ENCODE assay signal across 16 cellular contexts in genomic region chr19:3412066-3412465, GRCh38. TPM values are rescaled to one million over a fixed set of nuclear protein-coding genes. Genes with fewer than 3 reads are reported as not detected.
A peak's percentile ranks its signal among the peaks of the same experiment; 100 is the strongest.
DNase-seq lines count a peak whose midpoint lies in the region; ATAC-seq, FAIRE-seq and TF ChIP-seq lines count a peak whose summit lies in the region.
"Had no signal": no experiment of that assay in that cellular context is flagged by ENCODE, and none has a peak within 500 bp of the region (broad histone marks: within the 10 kb centered on the region; RNA-seq: fewer than 3 reads in every experiment).

No MANE protein-coding gene starts in this region.

- no peak for ATAC-seq in HepG2
- ATAC-seq in activated CD4-positive, CD25-positive, alpha-beta regulatory T cell treated with anti-CD3 and anti-CD28 coated beads, Interleukin-2, amount 50 U/mL, for 24 hours = no peak
- ATAC-seq: Panc1 had no signal

- no peak overlapping the region for H3K9ac ChIP-seq in HepG2 (ENCODE audit: insufficient read depth, low read depth, low read length)

- DNase-seq in A673 (ENCODE audit: low spot score) = no peak
- DNase-seq in HepG2 (ENCODE audit: low spot score) = no peak
- no peak for DNase-seq in sigmoid colon
- no peak for DNase-seq in NCI-H187 (lab: John Stamatoyannopoulos, UW)
- DNase-seq in D341Med (ENCODE audit: low spot score) = no peak
- no peak for DNase-seq in EL
- DNase-seq: HFFc6; MG63; NCI-H1417 treated with DMSO at 0.1 percent for 48 hours; NCI-H187 treated with DMSO at 0.1 percent for 48 hours; NCI-H510A; NCI-H748 treated with DMSO at 0.1 percent for 48 hours; NK-92 treated with Interleukin-12 subunit alpha and Interleukin-12 subunit beta, amount 100 ng/mL, for 24 hours had no signal

- H3K4me3 ChIP-seq in A673 (ENCODE audit: low read depth, low read length, poor library complexity, severe bottlenecking) = no peak overlapping the region
- H3K4me3 ChIP-seq in HepG2 (replicated peaks in 1 of 3; ENCODE audit: insufficient read depth in 1 of 3, low read depth in 2 of 3, low read length in 3 of 3) = no peak overlapping the region
- no peak overlapping the region for H3K4me3 ChIP-seq in sigmoid colon
- H3K4me3 ChIP-seq: MG63 had no signal

- H3K4me1 ChIP-seq in A673 (ENCODE audit: insufficient read depth, low read length, poor library complexity, severe bottlenecking) = peaks cover 10% of the 10 kb centered on the region
- H3K4me1 ChIP-seq in HepG2 (ENCODE audit: insufficient read depth, low read length) = peaks cover 89% of the 10 kb centered on the region
- peaks cover 0 to 71% (median 60%) of the 10 kb centered on the region in 4 donors for H3K4me1 ChIP-seq in sigmoid colon

- no peak for TF ChIP-seq EP300 in HepG2 (IDR thresholded peaks at IDR 0.05; ENCODE audit: low read depth in 2 of 2, low read length in 2 of 2)
- no peak for TF ChIP-seq EP300 in HepG2 (CRISPR knock-in tag; IDR thresholded peaks at IDR 0.05; ENCODE audit: borderline replicate concordance)
- TF ChIP-seq EP300 in sigmoid colon (IDR thresholded peaks at IDR 0.05) = no peak

- peak overlapping the region; percentile 39 for H3K4me2 ChIP-seq in HepG2 (ENCODE audit: low read depth, low read length)

- POLR2A ChIA-PET in A673 (lab: Charles Lee; ENCODE audit: low non-redundant PET) = interaction anchor here (0.6 kb wide), 1 partner anchor 133 kb away, joined by 4 read pairs; no protein-coding TSS in a partner anchor
- POLR2A ChIA-PET in HepG2 (lab: Yijun Ruan, JAX) = interaction anchor here (1.0 kb wide), 1 partner anchor 14 kb away, joined by 6 read pairs; no protein-coding TSS in a partner anchor

- peak; percentile 12 for FAIRE-seq in HepG2 (lab: Jason Lieb, UNC)

- 58% methylated on average over 4 of the region's 4 CpGs for whole genome bisulfite sequencing in HepG2 (ENCODE audit: low lambda C conversion rate)
- 87 to 91% methylated on average over 4 of the region's 4 CpGs for WGBS in sigmoid colon, 2 donors

- no peak for TF ChIP-seq POLR2A in HepG2 (IDR thresholded peaks at IDR 0.05; ENCODE audit: insufficient read depth in 1 of 2, low read depth in 2 of 2, low read length in 2 of 2)
- no peak for TF ChIP-seq POLR2A in sigmoid colon (IDR thresholded peaks at IDR 0.05)

- H3K9me3 ChIP-seq in A673 (ENCODE audit: low read depth, low read length, poor library complexity, severe bottlenecking) = no peaks in the 10 kb centered on the region
- H3K9me3 ChIP-seq in HepG2 (ENCODE audit: low read length) = no peaks in the 10 kb centered on the region
- H3K9me3 ChIP-seq in sigmoid colon = no peaks in the 10 kb centered on the region
- H3K9me3 ChIP-seq: MG63 had no signal

- H3K36me3 ChIP-seq in A673 (ENCODE audit: insufficient read depth, low read length, poor library complexity, severe bottlenecking) = no peaks in the 10 kb centered on the region
- 0 out of 5 replicates have a peak, but pooled peaks cover 0 to 4% of the 10 kb centered on the region in 2 experiments for H3K36me3 ChIP-seq in HepG2 (replicated peaks in 1 of 2; ENCODE audit: control insufficient read depth in 1 of 2, insufficient read depth in 2 of 2, low read length in 2 of 2)
- no peaks in the 10 kb centered on the region for H3K36me3 ChIP-seq in sigmoid colon

- intact Hi-C loops in A673 (cut with micrococcal nuclease; ENCODE audit: unreplicated experiment) (no loop called here), HepG2 (cut with micrococcal nuclease; ENCODE audit: unreplicated experiment) (no loop called here), sigmoid colon (cut with DNase I) (no loop called here)

- TF ChIP-seq CTCF in A673 (conservative IDR thresholded peaks at IDR 0.05; ENCODE audit: low read depth, low read length) = no peak
- TF ChIP-seq CTCF in HepG2 (CRISPR knock-in tag; IDR thresholded peaks at IDR 0.05) = no peak
- no peak for TF ChIP-seq CTCF in sigmoid colon (IDR thresholded peaks at IDR 0.05)

- CTCF ChIA-PET in A673 (lab: Charles Lee) = no interaction called here
- CTCF ChIA-PET in HepG2 (lab: Yijun Ruan, JAX; ENCODE audit: low intra/inter-chr PET ratio, low total read pairs) = no interaction called here

- H2AFZ ChIP-seq in HepG2 (ENCODE audit: low read length) = no peak overlapping the region

- TF ChIP-seq RAD21 in HepG2 (CRISPR knock-in tag; IDR thresholded peaks at IDR 0.05) = no peak

- in situ Hi-C loops in HepG2 (cut with HindIII; ENCODE audit: extremely low pct_ligation_motif_present, low pct_unique_long_range_greater_than_20kb) = no loop called here

- no peaks in the 10 kb centered on the region for H3K79me2 ChIP-seq in HepG2 (ENCODE audit: insufficient read depth, low read length)

- H4K20me1 ChIP-seq in HepG2 (ENCODE audit: insufficient read depth, low read length) = no peaks in the 10 kb centered on the region

- BruUV-seq in A673 (replicated peaks; lab: Mats Ljungman, UMichigan) (no TSS peak), HepG2 (replicated peaks; lab: Mats Ljungman, UMichigan) (no TSS peak)

- H3K27me3 ChIP-seq in A673 (replicated peaks; ENCODE audit: insufficient read depth, low read depth, low read length, poor library complexity) (no peaks in the 10 kb centered on the region), HepG2 (ENCODE audit: control insufficient read depth in 1 of 2, insufficient read depth in 2 of 2, low read length in 2 of 2) (no peaks in the 10 kb centered on the region), sigmoid colon (no peaks in the 10 kb centered on the region)
- H3K27me3 ChIP-seq: MG63 had no signal

- H3K27ac ChIP-seq in A673 (ENCODE audit: low read depth, low read length, poor library complexity, severe bottlenecking) (peak overlapping the region; percentile 47), angular gyrus (ENCODE audit: low read depth, low read length) (peak overlapping the region; percentile 58), HepG2 (ENCODE audit: extremely low read length, insufficient read depth, low read length) (peak overlapping the region; percentile 61), sigmoid colon (peak overlapping the region; percentile 98 to 100 (median 98))

TF ChIP-seq in HepG2, 621 proteins besides CTCF, POLR2A, EP300 and RAD21 (continues in another document):
- TF ChIP-seq ZNF615 (CRISPR knock-in tag; IDR thresholded peaks at IDR 0.05; ENCODE audit: borderline replicate concordance) (no peak), KDM1A (CRISPR knock-in tag; IDR thresholded peaks at IDR 0.05) (no peak), ZNF564 (CRISPR knock-in tag; IDR thresholded peaks at IDR 0.05) (no peak), ARID2 (CRISPR knock-in tag; IDR thresholded peaks at IDR 0.05; ENCODE audit: borderline replicate concordance) (no peak), HNRNPH1 (optimal IDR thresholded peaks at IDR 0.05; ENCODE audit: low read depth, low read length) (no peak), CCDC6 (CRISPR knock-in tag; IDR thresholded peaks at IDR 0.05) (no peak), YEATS4 (CRISPR knock-in tag; IDR thresholded peaks at IDR 0.05; ENCODE audit: borderline replicate concordance) (0 out of 2 replicates have a peak, but pooled peaks have one; percentile 10), MTA1 (CRISPR knock-in tag; IDR thresholded peaks at IDR 0.05; ENCODE audit: borderline replicate concordance) (no peak), ZSCAN20 (CRISPR knock-in tag; IDR thresholded peaks at IDR 0.05; ENCODE audit: borderline replicate concordance) (no peak)
- TF ChIP-seq, protein P1, sequence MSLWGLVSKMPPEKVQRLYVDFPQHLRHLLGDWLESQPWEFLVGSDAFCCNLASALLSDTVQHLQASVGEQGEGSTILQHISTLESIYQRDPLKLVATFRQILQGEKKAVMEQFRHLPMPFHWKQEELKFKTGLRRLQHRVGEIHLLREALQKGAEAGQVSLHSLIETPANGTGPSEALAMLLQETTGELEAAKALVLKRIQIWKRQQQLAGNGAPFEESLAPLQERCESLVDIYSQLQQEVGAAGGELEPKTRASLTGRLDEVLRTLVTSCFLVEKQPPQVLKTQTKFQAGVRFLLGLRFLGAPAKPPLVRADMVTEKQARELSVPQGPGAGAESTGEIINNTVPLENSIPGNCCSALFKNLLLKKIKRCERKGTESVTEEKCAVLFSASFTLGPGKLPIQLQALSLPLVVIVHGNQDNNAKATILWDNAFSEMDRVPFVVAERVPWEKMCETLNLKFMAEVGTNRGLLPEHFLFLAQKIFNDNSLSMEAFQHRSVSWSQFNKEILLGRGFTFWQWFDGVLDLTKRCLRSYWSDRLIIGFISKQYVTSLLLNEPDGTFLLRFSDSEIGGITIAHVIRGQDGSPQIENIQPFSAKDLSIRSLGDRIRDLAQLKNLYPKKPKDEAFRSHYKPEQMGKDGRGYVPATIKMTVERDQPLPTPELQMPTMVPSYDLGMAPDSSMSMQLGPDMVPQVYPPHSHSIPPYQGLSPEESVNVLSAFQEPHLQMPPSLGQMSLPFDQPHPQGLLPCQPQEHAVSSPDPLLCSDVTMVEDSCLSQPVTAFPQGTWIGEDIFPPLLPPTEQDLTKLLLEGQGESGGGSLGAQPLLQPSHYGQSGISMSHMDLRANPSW (CRISPR knock-in tag; IDR thresholded peaks at IDR 0.05; ENCODE audit: borderline replicate concordance) = no peak

RNA-seq across cellular contexts. Expression of gene NFIC, which starts 45.7 kb away (rescaled TPM):
- 112 and 122 TPM in 2 replicates for total RNA-seq in A673 (2021)
- 2.5 and 2.9 TPM in 2 replicates for total RNA-seq in HepG2 (2016; rRNA removed; fragmentation: Illumina TruSeq; extraction: Trizol)
- total RNA-seq in HepG2 (2016; cell fraction: cytosol; rRNA removed; fragmentation: Illumina TruSeq; extraction: Trizol; ENCODE audit: low read depth) = 2.9 and 3.0 TPM in 2 replicates
- total RNA-seq in HepG2 (2016; cell fraction: insoluble cytoplasmic fraction; rRNA removed; fragmentation: Illumina TruSeq; extraction: Trizol) = 3.0 and 3.2 TPM in 2 replicates
- total RNA-seq in HepG2 (2016; cell fraction: membrane; rRNA removed; fragmentation: Illumina TruSeq; extraction: Trizol) = 2.5 and 2.9 TPM in 2 replicates
- 3.8 and 5.6 TPM in 2 replicates for total RNA-seq in HepG2 (2016; cell fraction: nucleus; rRNA removed; fragmentation: Illumina TruSeq; extraction: Trizol)
- polyA plus RNA-seq in HepG2 (2011; rRNA removed) = 1.3 and 1.6 TPM in 2 replicates
- polyA plus RNA-seq in HepG2 (2011; cell fraction: cytosol; rRNA removed) = 0.71 and 0.79 TPM in 2 replicates
- polyA plus RNA-seq in HepG2 (2011; cell fraction: nucleus; rRNA removed) = 5.1 and 8.1 TPM in 2 replicates
- polyA plus RNA-seq in HepG2 (2012) = 5.9 and 8.4 TPM in 2 replicates
- 1.1 and 1.4 TPM in 2 replicates for polyA plus RNA-seq in HepG2 (2016; cell fraction: cytosol; fragmentation: Illumina TruSeq; extraction: Trizol; ENCODE audit: low read depth)
- 8.2 and 9.6 TPM in 2 replicates for polyA plus RNA-seq in HepG2 (2016; cell fraction: insoluble cytoplasmic fraction; fragmentation: Illumina TruSeq; extraction: Trizol; ENCODE audit: low read depth)
- polyA plus RNA-seq in HepG2 (2016; cell fraction: membrane; fragmentation: Illumina TruSeq; extraction: Trizol; ENCODE audit: low read depth) = 4.6 and 4.8 TPM in 2 replicates
- 7.4 and 9.8 TPM in 2 replicates for polyA plus RNA-seq in HepG2 (2016; cell fraction: nucleus; fragmentation: Illumina TruSeq; extraction: Trizol; ENCODE audit: insufficient read depth, low read depth)
- 5.3 and 16.7 TPM in 2 replicates for polyA minus RNA-seq in HepG2 (2011; rRNA and poly(A)+ RNA removed; ENCODE audit: low replicate concordance)
- polyA minus RNA-seq in HepG2 (2011; cell fraction: cytosol; rRNA and poly(A)+ RNA removed) = 5.2 and 5.4 TPM in 2 replicates
- 5.1 and 5.3 TPM in 2 replicates for polyA minus RNA-seq in HepG2 (2011; cell fraction: nucleus; rRNA and poly(A)+ RNA removed)
- 100 to 1,000 TPM in 1 of 4 donors, 10 to 100 TPM in 3; 63.2 to 114 (median 74.2) TPM for total RNA-seq in sigmoid colon
- 10 to 100 TPM in 2 of 3 donors, 1 to 10 TPM in 1; 9.0 to 45.7 (median 10.2) TPM for polyA plus RNA-seq in sigmoid colon

Comparison
In these comparisons a context has a peak if more than half of its experiments do, and no peak if none do; other contexts are left out.
1. H3K27ac ChIP-seq: peak in every context shown above with its lines; median percentile 98 in sigmoid colon; 61 in HepG2; 58 in angular gyrus; 47 in A673.
2. RNA of gene NFIC, which starts 45.7 kb away (total RNA-seq): 112 to 122 TPM in A673 and 63.2 to 114 TPM in sigmoid colon; 2.5 to 5.6 TPM in HepG2; every median in the first group is over 4 times any median in the second.